ENCODE assay signal across 15 cellular contexts in the genomic region with DNA sequence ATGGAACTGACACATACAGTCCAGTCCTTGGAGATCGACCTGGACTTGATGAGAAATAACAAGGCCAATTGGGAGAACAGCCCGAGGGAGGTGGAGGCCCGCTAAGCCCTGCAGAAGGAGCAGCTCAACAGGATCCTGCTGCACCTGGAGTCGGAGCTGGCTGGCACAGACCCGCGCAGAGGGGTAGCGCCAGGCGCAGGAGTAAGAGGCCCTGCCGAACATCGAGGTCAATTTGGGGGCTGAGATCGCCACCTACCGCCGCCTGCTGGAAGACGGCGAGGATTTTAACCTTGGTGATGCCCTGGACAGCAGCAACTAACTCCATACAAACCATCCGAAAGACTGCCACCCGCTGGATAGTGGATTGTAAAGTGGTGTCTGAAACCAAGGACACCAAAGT.
DNase-seq lines count a peak whose midpoint lies in the region; ATAC-seq and TF ChIP-seq lines count a peak whose summit lies in the region.
"Had no signal": no experiment of that assay in that cellular context is flagged by ENCODE, and none has a peak within 500 bp of the region (broad histone marks: within the 10 kb centered on the region; RNA-seq: fewer than 3 reads in every experiment).

No MANE protein-coding gene starts in this region.

- H3K27me3 Mint-ChIP-seq in glutamatergic neuron (ENCODE audit: unreplicated experiment) (no peaks in the 10 kb centered on the region), progenitor cell of endocrine pancreas (no peaks in the 10 kb centered on the region), Calu3 (ENCODE audit: unreplicated experiment) (no peaks in the 10 kb centered on the region)
- H3K27me3 Mint-ChIP-seq: effector memory CD8-positive, alpha-beta T cell; naive B cell had no signal

- H3K4me3 Mint-ChIP-seq in glutamatergic neuron (ENCODE audit: unreplicated experiment) (no peak overlapping the region), progenitor cell of endocrine pancreas (ENCODE audit: low read depth) (no peak overlapping the region), Calu3 (ENCODE audit: low read depth, unreplicated experiment) (no peak overlapping the region)
- H3K4me3 Mint-ChIP-seq: effector memory CD8-positive, alpha-beta T cell; naive B cell had no signal

- H3K27ac Mint-ChIP-seq in glutamatergic neuron (ENCODE audit: unreplicated experiment): no peak overlapping the region
- H3K27ac Mint-ChIP-seq in progenitor cell of endocrine pancreas: no peak overlapping the region
- H3K27ac Mint-ChIP-seq in Calu3 (ENCODE audit: unreplicated experiment): no peak overlapping the region
- H3K27ac Mint-ChIP-seq: effector memory CD8-positive, alpha-beta T cell; naive B cell had no signal

- H3K4me3 ChIP-seq in cardiac muscle cell (no peak overlapping the region), heart right ventricle (no peak overlapping the region), NT2/D1 (ENCODE audit: insufficient read length, low read depth) (no peak overlapping the region)
- H3K4me3 ChIP-seq: transverse colon had no signal

- no peaks in the 10 kb centered on the region for H3K4me1 ChIP-seq in cardiac muscle cell (ENCODE audit: low read depth)
- no peaks in the 10 kb centered on the region for H3K4me1 ChIP-seq in heart right ventricle
- no peaks in the 10 kb centered on the region for H3K4me1 ChIP-seq in NT2/D1 (ENCODE audit: insufficient read depth, insufficient read length)
- H3K4me1 ChIP-seq: transverse colon had no signal

- H3K9me3 Mint-ChIP-seq in glutamatergic neuron (ENCODE audit: unreplicated experiment) (peaks cover 1% of the 10 kb centered on the region), progenitor cell of endocrine pancreas (ENCODE audit: low read depth) (peaks cover 13% of the 10 kb centered on the region), Calu3 (ENCODE audit: low read depth, unreplicated experiment) (no peaks in the 10 kb centered on the region)

- CTCF ChIA-PET in Calu3 (lab: Charles Lee): no interaction called here

- H3K9me3 ChIP-seq in cardiac muscle cell (ENCODE audit: low read depth) (no peaks in the 10 kb centered on the region), heart right ventricle (peaks cover 0 to 19% (median 0%) of the 10 kb centered on the region in 11 donors), NT2/D1 (ENCODE audit: insufficient read depth, low read length) (no peaks in the 10 kb centered on the region)
- H3K9me3 ChIP-seq: transverse colon had no signal

- intact Hi-C loops in heart right ventricle (cut with DNase I): loop anchor here in 1 of 10 donors (10.0 kb wide), 1 partner anchor 60 kb away; no protein-coding TSS in a partner anchor
- intact Hi-C loops in Calu3 (cut with micrococcal nuclease; ENCODE audit: unreplicated experiment): no loop called here

- H3K4me1 Mint-ChIP-seq in glutamatergic neuron (ENCODE audit: low read depth, unreplicated experiment) (no peaks in the 10 kb centered on the region), progenitor cell of endocrine pancreas (ENCODE audit: low read depth) (no peaks in the 10 kb centered on the region), Calu3 (ENCODE audit: low read depth, unreplicated experiment) (no peaks in the 10 kb centered on the region)
- H3K4me1 Mint-ChIP-seq: naive B cell had no signal

- 64 to 65% methylated on average over 17 of the region's 17 CpGs for WGBS in heart right ventricle, 2 donors

- no TSS peak for BruUV-seq in Calu3 (replicated peaks; lab: Mats Ljungman, UMichigan)

- DNase-seq in cardiac muscle cell (ENCODE audit: low read depth in 1 of 2, low spot score in 1 of 2): peak; percentile 1 to 6
- no peak for DNase-seq in heart right ventricle
- DNase-seq in NT2/D1 (ENCODE audit: low read depth, low spot score): peak; percentile 67
- peak; percentile 43 for DNase-seq in glutamatergic neuron
- DNase-seq in progenitor cell of endocrine pancreas (ENCODE audit: low spot score, unreplicated experiment): no peak
- DNase-seq in Calu3: no peak
- no peak for DNase-seq in DMS79 (lab: John Stamatoyannopoulos, UW)
- no peak for DNase-seq in NCI-H226
- DNase-seq: activated effector memory CD4-positive, alpha-beta T cell treated with Interleukin-2 at 50 U/mL for 16 hours; DMS 273 treated with DMSO at 0.1 percent for 48 hours; effector memory CD8-positive, alpha-beta T cell; naive B cell; NCI-H1092 treated with DMSO at 0.1 percent for 48 hours; stimulated activated CD4-positive, alpha-beta T cell treated with anti-CD3 and anti-CD28 coated beads, Interleukin-2, amount 100 ng/mL, for 48 hours; transverse colon had no signal

- no peaks in the 10 kb centered on the region for H3K27me3 ChIP-seq in cardiac muscle cell
- no peaks in the 10 kb centered on the region for H3K27me3 ChIP-seq in heart right ventricle
- no peaks in the 10 kb centered on the region for H3K27me3 ChIP-seq in NT2/D1 (ENCODE audit: insufficient read depth, insufficient read length)
- H3K27me3 ChIP-seq: transverse colon had no signal

- no peak for ATAC-seq in heart right ventricle
- ATAC-seq: effector memory CD8-positive, alpha-beta T cell had no signal

- TF ChIP-seq CTCF in cardiac muscle cell (IDR thresholded peaks at IDR 0.05; ENCODE audit: low read depth, low read length): no peak
- no peak for TF ChIP-seq CTCF in heart right ventricle (IDR thresholded peaks at IDR 0.05)
- no peak for TF ChIP-seq CTCF in glutamatergic neuron (IDR thresholded peaks at IDR 0.05; ENCODE audit: partially characterized antibody, unreplicated experiment)
- peak; percentile 24 for TF ChIP-seq CTCF in progenitor cell of endocrine pancreas (IDR thresholded peaks at IDR 0.05; ENCODE audit: unreplicated experiment)
- no peak for TF ChIP-seq CTCF in Calu3 (IDR thresholded peaks at IDR 0.05; ENCODE audit: unreplicated experiment)

- no peaks in the 10 kb centered on the region for H3K36me3 Mint-ChIP-seq in glutamatergic neuron (ENCODE audit: unreplicated experiment)
- no peaks in the 10 kb centered on the region for H3K36me3 Mint-ChIP-seq in progenitor cell of endocrine pancreas (ENCODE audit: insufficient read depth)
- no peaks in the 10 kb centered on the region for H3K36me3 Mint-ChIP-seq in Calu3 (ENCODE audit: insufficient read depth, unreplicated experiment)
- H3K36me3 Mint-ChIP-seq: naive B cell had no signal

- H3K27ac ChIP-seq in cardiac muscle cell (no peak overlapping the region), heart right ventricle (no peak overlapping the region)
- H3K27ac ChIP-seq: transverse colon had no signal

- no peak overlapping the region for H3K9ac ChIP-seq in NT2/D1 (ENCODE audit: insufficient read length, low read depth)

- no peaks in the 10 kb centered on the region for H3K36me3 ChIP-seq in cardiac muscle cell
- no peaks in the 10 kb centered on the region for H3K36me3 ChIP-seq in heart right ventricle
- H3K36me3 ChIP-seq in NT2/D1 (ENCODE audit: insufficient read depth, insufficient read length, low read length): no peaks in the 10 kb centered on the region
- H3K36me3 ChIP-seq: transverse colon had no signal

Comparison
In these comparisons a context has a peak if more than half of its experiments do, and no peak if none do; other contexts are left out.
1. DNase-seq: peak in cardiac muscle cell (2 of 2), NT2/D1 (single experiment) and glutamatergic neuron (single experiment); none in heart right ventricle (0 of 2), progenitor cell of endocrine pancreas (single experiment), Calu3 (single experiment), DMS79 (single experiment) and NCI-H226 (single experiment).